22 cellular contexts compared by ENCODE assay signal in the genomic region with DNA sequence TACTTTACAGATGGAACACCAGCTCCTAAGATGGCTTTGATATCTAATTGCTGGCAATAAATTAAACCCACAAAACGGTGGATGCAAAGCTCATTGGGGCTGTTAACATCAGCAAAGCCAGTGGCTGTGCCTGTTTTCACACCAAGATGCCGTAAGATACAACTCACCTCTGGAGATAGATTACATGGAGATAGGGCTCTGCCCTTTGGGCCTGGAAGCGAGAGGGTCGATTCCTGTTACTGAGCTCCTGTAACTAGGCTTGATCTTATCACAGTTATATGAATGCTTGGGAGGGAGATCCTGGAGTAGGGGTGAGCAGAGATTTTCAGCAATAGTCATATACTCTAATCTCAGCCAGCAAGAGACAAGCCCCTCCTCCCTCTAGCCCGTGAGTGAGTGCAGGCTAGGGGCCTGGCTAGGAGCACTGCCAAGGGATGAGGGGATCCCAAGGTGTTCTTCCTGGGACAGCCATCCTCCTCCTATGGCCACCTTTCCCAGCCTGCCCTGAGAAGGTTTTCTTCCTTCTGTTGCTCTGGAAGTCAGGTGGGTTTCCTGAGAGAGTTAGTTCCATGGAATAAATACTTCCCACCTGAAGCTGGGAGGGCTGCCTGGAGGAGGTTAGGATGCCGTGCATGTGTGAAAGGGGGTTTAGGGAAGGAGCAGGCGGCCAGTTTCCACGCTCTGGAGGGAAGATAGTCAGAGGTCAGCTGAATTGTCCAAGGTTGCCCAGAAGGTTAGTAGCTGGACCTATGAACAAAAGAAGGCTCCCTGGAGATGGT.
"Had no signal": no experiment of that assay in that cellular context is flagged by ENCODE, and none has a peak within 500 bp of the region (broad histone marks: within the 10 kb centered on the region; RNA-seq: fewer than 3 reads in every experiment).

No MANE protein-coding gene starts in this region.

- H3K4me1 ChIP-seq: gastroesophageal sphincter, tibial artery had no signal

- H3K27me3 Mint-ChIP-seq: activated naive CD8-positive, alpha-beta T cell had no signal

- H3K27ac ChIP-seq: esophagus squamous epithelium, gastroesophageal sphincter, heart left ventricle, neutrophil, ovary, tibial artery had no signal

- H3K4me1 Mint-ChIP-seq: activated B cell treated with CpG ODN at 0.5 μM for 24 hours, memory B cell had no signal

- H3K9me3 Mint-ChIP-seq: activated B cell treated with CpG ODN at 0.5 μM for 24 hours; activated T-cell treated with anti-CD3 and anti-CD28 coated beads, Interleukin-2, amount 50 U/mL, for 72 hours; endodermal cell; memory B cell; nephron; stimulated activated naive CD8-positive, alpha-beta T cell treated with anti-CD3 and anti-CD28 coated beads, Interleukin-15, amount 100 ng/mL, for 72 hours had no signal

- H3K9me3 ChIP-seq: esophagus squamous epithelium, gastroesophageal sphincter, heart left ventricle, neutrophil, ovary, tibial artery had no signal

- H3K27me3 ChIP-seq: esophagus squamous epithelium, gastroesophageal sphincter, heart left ventricle, neutrophil, ovary, tibial artery had no signal

- H3K36me3 Mint-ChIP-seq: activated naive CD8-positive, alpha-beta T cell; memory B cell had no signal

- DNase-seq: activated B cell treated with CpG ODN at 0.5 μM for 24 hours; activated CD4-positive, alpha-beta T cell treated with anti-CD3 and anti-CD28 coated beads for 48 hours; activated T-cell treated with anti-CD3 and anti-CD28 coated beads, Interleukin-2, amount 50 U/mL, for 72 hours; amygdala; cerebellar nuclear complex; cortex of kidney; endodermal cell; esophagus squamous epithelium; left cardiac atrium; right cardiac atrium; stimulated activated CD4-positive, alpha-beta T cell treated with anti-CD3 and anti-CD28 coated beads, Interleukin-1b, Interleukin-23, amount 100 ng/mL, for 48 hours; stimulated activated naive CD8-positive, alpha-beta T cell treated with anti-CD3 and anti-CD28 coated beads, Interleukin-15, amount 100 ng/mL, for 72 hours; T-helper 1 cell; T1000 had no signal

- H3K27ac Mint-ChIP-seq: activated B cell treated with CpG ODN at 0.5 μM for 24 hours; activated naive CD8-positive, alpha-beta T cell; activated T-cell treated with anti-CD3 and anti-CD28 coated beads, Interleukin-2, amount 50 U/mL, for 72 hours; endodermal cell; memory B cell; nephron had no signal

- ATAC-seq: activated T-cell treated with anti-CD3 and anti-CD28 coated beads, Interleukin-2, amount 50 U/mL, for 72 hours; gastroesophageal sphincter; heart left ventricle; left cardiac atrium; right cardiac atrium; stimulated activated naive CD8-positive, alpha-beta T cell treated with anti-CD3 and anti-CD28 coated beads, Interleukin-15, amount 100 ng/mL, for 72 hours had no signal

- H3K36me3 ChIP-seq: esophagus squamous epithelium, gastroesophageal sphincter, heart left ventricle, ovary, tibial artery had no signal

- H3K4me3 Mint-ChIP-seq: activated B cell treated with CpG ODN at 0.5 μM for 24 hours; activated naive CD8-positive, alpha-beta T cell; activated T-cell treated with anti-CD3 and anti-CD28 coated beads, Interleukin-2, amount 50 U/mL, for 72 hours; endodermal cell; memory B cell; nephron; stimulated activated naive CD8-positive, alpha-beta T cell treated with anti-CD3 and anti-CD28 coated beads, Interleukin-15, amount 100 ng/mL, for 72 hours had no signal

- H3K4me3 ChIP-seq: esophagus squamous epithelium, gastroesophageal sphincter, heart left ventricle, ovary, tibial artery had no signal
